ENCODE assay signal across 13 cellular contexts in the genomic region with DNA sequence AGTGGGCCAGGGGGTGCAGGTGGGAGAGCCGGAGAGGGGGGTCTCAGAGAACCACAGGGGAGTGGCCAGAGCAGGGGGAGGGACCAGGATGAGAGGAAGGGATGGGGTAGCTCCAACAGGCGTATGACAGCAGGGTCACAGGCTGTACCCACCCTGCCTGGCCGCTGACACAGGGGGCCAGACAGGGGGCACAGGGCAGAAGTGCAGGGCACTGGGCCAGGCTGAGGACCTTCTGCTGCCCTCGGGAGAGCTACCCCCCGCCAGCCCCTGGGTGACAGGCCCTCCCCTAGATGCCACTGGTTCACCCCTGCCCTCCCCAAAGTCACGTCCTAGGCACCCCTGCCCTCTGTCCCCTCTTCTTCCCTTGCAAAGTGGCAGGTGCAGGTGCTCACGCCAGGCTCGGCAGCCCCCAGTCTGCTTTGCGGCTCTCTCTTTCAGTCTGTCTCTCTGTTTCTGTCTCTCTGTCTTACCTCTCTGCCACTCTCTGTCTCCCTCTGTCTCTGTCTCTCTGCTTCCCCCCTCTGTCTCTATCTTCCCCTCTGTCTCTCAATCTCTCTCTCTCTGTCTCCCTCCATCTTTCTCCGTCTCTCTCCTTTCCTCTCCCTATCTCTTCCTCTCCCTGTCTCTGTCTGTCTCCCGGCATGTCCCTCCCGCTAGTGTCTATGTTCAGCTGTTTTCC. TPM values are rescaled to one million over a fixed set of nuclear protein-coding genes. Genes with fewer than 3 reads are reported as not detected.
A peak's percentile ranks its signal among the peaks of the same experiment; 100 is the strongest.
DNase-seq lines count a peak whose midpoint lies in the region; ATAC-seq and TF ChIP-seq lines count a peak whose summit lies in the region.
"Had no signal": no experiment of that assay in that cellular context is flagged by ENCODE, and none has a peak within 500 bp of the region (broad histone marks: within the 10 kb centered on the region; RNA-seq: fewer than 3 reads in every experiment).

No MANE protein-coding gene starts in this region.

- no peak overlapping the region for H3K4me3 Mint-ChIP-seq in activated naive CD8-positive, alpha-beta T cell treated with anti-CD3 and anti-CD28 coated beads for 36 hours
- no peak overlapping the region for H3K4me3 Mint-ChIP-seq in activated naive CD8-positive, alpha-beta T cell treated with anti-CD3 and anti-CD28 coated beads, Interleukin-2, amount 50 U/mL, for 24 hours
- H3K4me3 Mint-ChIP-seq in activated B cell treated with CpG ODN at 0.5 μM for 24 hours (no peak overlapping the region), WTC11 (no peak overlapping the region)

- DNase-seq in activated naive CD8-positive, alpha-beta T cell treated with anti-CD3 and anti-CD28 coated beads for 36 hours = peak; percentile 0
- no peak for DNase-seq in activated naive CD8-positive, alpha-beta T cell treated with anti-CD3 and anti-CD28 coated beads, Interleukin-2, amount 50 U/mL, for 24 hours
- peak; percentile 14 for DNase-seq in activated B cell treated with CpG ODN at 0.5 μM for 24 hours
- peak; percentile 24 for DNase-seq in lower lobe of right lung
- peak; percentile 2 for DNase-seq in stimulated activated naive CD8-positive, alpha-beta T cell treated with anti-CD3 and anti-CD28 coated beads, Interleukin-15, Interleukin-2, amounts not matched to agents 100 U/mL and 50 U/mL, for 24 hours
- DNase-seq in mesenchymal stem cell = no peak
- DNase-seq in WTC11 (ENCODE audit: low spot score) = no peak
- DNase-seq: NCI-H2227 treated with DMSO at 0.1 percent for 48 hours, occipital lobe had no signal

- H4K8ac ChIP-seq in mesenchymal stem cell (ENCODE audit: low read length) = no peak overlapping the region

- H2BK120ac ChIP-seq in mesenchymal stem cell (ENCODE audit: low read depth, low read length) = no peak overlapping the region

- ATAC-seq in activated naive CD8-positive, alpha-beta T cell treated with anti-CD3 and anti-CD28 coated beads, Interleukin-2, amount 50 U/mL, for 24 hours = no peak
- ATAC-seq in activated B cell treated with CpG ODN at 0.5 μM for 24 hours (ENCODE audit: low read depth) (no peak), lower lobe of right lung (no peak), WTC11 (no peak), HG03045 (IDR thresholded peaks at IDR 0.05; ENCODE audit: unreplicated experiment) (no peak)
- ATAC-seq in stimulated activated naive CD8-positive, alpha-beta T cell treated with anti-CD3 and anti-CD28 coated beads, Interleukin-15, Interleukin-2, amounts not matched to agents 100 U/mL and 50 U/mL, for 24 hours = no peak

- H3K36me3 Mint-ChIP-seq in activated naive CD8-positive, alpha-beta T cell treated with anti-CD3 and anti-CD28 coated beads for 36 hours = no peaks in the 10 kb centered on the region
- no peaks in the 10 kb centered on the region for H3K36me3 Mint-ChIP-seq in activated naive CD8-positive, alpha-beta T cell treated with anti-CD3 and anti-CD28 coated beads, Interleukin-2, amount 50 U/mL, for 24 hours (ENCODE audit: low read depth)
- H3K36me3 Mint-ChIP-seq in activated B cell treated with CpG ODN at 0.5 μM for 24 hours (ENCODE audit: low read depth) (no peaks in the 10 kb centered on the region), WTC11 (no peaks in the 10 kb centered on the region)

- TF ChIP-seq CTCF in activated B cell treated with CpG ODN at 0.5 μM for 24 hours (IDR thresholded peaks at IDR 0.05) (no peak), lower lobe of right lung (IDR thresholded peaks at IDR 0.05) (no peak), WTC11 (IDR thresholded peaks at IDR 0.05) (no peak)

- peaks cover 6% of the 10 kb centered on the region for H3K4me1 Mint-ChIP-seq in activated naive CD8-positive, alpha-beta T cell treated with anti-CD3 and anti-CD28 coated beads for 36 hours
- peaks cover 6% of the 10 kb centered on the region for H3K4me1 Mint-ChIP-seq in activated naive CD8-positive, alpha-beta T cell treated with anti-CD3 and anti-CD28 coated beads, Interleukin-2, amount 50 U/mL, for 24 hours
- H3K4me1 Mint-ChIP-seq in activated B cell treated with CpG ODN at 0.5 μM for 24 hours = no peaks in the 10 kb centered on the region
- peaks cover 3% of the 10 kb centered on the region; the same call in 1 of the 2 replicates for H3K4me1 Mint-ChIP-seq in WTC11

- no peak overlapping the region for H2BK12ac ChIP-seq in mesenchymal stem cell (ENCODE audit: low read length in 2 of 2)

- H3K18ac ChIP-seq in mesenchymal stem cell (ENCODE audit: low read depth in 1 of 2, low read length in 2 of 2) = no peak overlapping the region

- no peaks in the 10 kb centered on the region for H3K9me3 Mint-ChIP-seq in activated naive CD8-positive, alpha-beta T cell treated with anti-CD3 and anti-CD28 coated beads for 36 hours
- H3K9me3 Mint-ChIP-seq in activated naive CD8-positive, alpha-beta T cell treated with anti-CD3 and anti-CD28 coated beads, Interleukin-2, amount 50 U/mL, for 24 hours = no peaks in the 10 kb centered on the region
- no peaks in the 10 kb centered on the region for H3K9me3 Mint-ChIP-seq in activated B cell treated with CpG ODN at 0.5 μM for 24 hours
- H3K9me3 Mint-ChIP-seq in WTC11 = no peaks in the 10 kb centered on the region

- no peaks in the 10 kb centered on the region for H3K4me1 ChIP-seq in lower lobe of right lung
- peaks cover 47% of the 10 kb centered on the region for H3K4me1 ChIP-seq in mesenchymal stem cell (ENCODE audit: control insufficient read depth, insufficient read depth, low read depth, low read length)

- CTCF ChIA-PET in activated B cell treated with CpG ODN at 0.5 μM for 24 hours (lab: Charles Lee) (no interaction called here), WTC11 (lab: Charles Lee) (interaction anchor here (0.6 to 1.4 kb wide), 3 partner anchors 55 to 241 kb away, joined by 3 to 5 read pairs (median 3); no protein-coding TSS in a partner anchor)

- no peak overlapping the region for H2AFZ ChIP-seq in mesenchymal stem cell (ENCODE audit: low read depth, low read length)

- H3K27me3 ChIP-seq in lower lobe of right lung (ENCODE audit: low read depth) (no peaks in the 10 kb centered on the region), mesenchymal stem cell (ENCODE audit: control insufficient read depth in 1 of 2, insufficient read depth in 1 of 2, low read length in 2 of 2) (peaks cover 0 to 10% of the 10 kb centered on the region in 2 experiments)
- H3K27me3 ChIP-seq: cardiac muscle cell had no signal

- H3K27me3 Mint-ChIP-seq in activated naive CD8-positive, alpha-beta T cell treated with anti-CD3 and anti-CD28 coated beads for 36 hours = no peaks in the 10 kb centered on the region
- no peaks in the 10 kb centered on the region for H3K27me3 Mint-ChIP-seq in activated naive CD8-positive, alpha-beta T cell treated with anti-CD3 and anti-CD28 coated beads, Interleukin-2, amount 50 U/mL, for 24 hours
- no peaks in the 10 kb centered on the region for H3K27me3 Mint-ChIP-seq in activated B cell treated with CpG ODN at 0.5 μM for 24 hours
- no peaks in the 10 kb centered on the region for H3K27me3 Mint-ChIP-seq in WTC11 (ENCODE audit: low read depth)

- WGBS in mesenchymal stem cell = 82% methylated on average over 12 of the region's 12 CpGs

- no peak overlapping the region for H3K4me2 ChIP-seq in mesenchymal stem cell (ENCODE audit: low read length, poor library complexity, severe bottlenecking)

- H3K4ac ChIP-seq in mesenchymal stem cell (ENCODE audit: low read depth in 1 of 2, low read length in 2 of 2) = no peak overlapping the region

- no peak overlapping the region for H2BK5ac ChIP-seq in mesenchymal stem cell (ENCODE audit: low read depth, low read length, poor library complexity, severe bottlenecking)

- H3K14ac ChIP-seq in mesenchymal stem cell (ENCODE audit: low read length in 2 of 2) = no peak overlapping the region

- POLR2A ChIA-PET in activated B cell treated with CpG ODN at 0.5 μM for 24 hours (lab: Charles Lee) (no interaction called here), WTC11 (lab: Charles Lee) (no interaction called here)

- H3K4me3 ChIP-seq in lower lobe of right lung = no peak overlapping the region
- no peak overlapping the region for H3K4me3 ChIP-seq in mesenchymal stem cell (ENCODE audit: insufficient read depth in 1 of 2, low read depth in 1 of 2, low read length in 2 of 2)
- H3K4me3 ChIP-seq: cardiac muscle cell had no signal

- H3K23ac ChIP-seq in mesenchymal stem cell (ENCODE audit: low read length in 2 of 2) = no peak overlapping the region

- no peaks in the 10 kb centered on the region for H3K79me1 ChIP-seq in mesenchymal stem cell (replicated peaks; ENCODE audit: low read length, poor library complexity, severe bottlenecking)

- H3K36me3 ChIP-seq in lower lobe of right lung = no peaks in the 10 kb centered on the region
- no peaks in the 10 kb centered on the region for H3K36me3 ChIP-seq in mesenchymal stem cell (ENCODE audit: control insufficient read depth in 1 of 2, insufficient read depth in 2 of 2, low read depth in 1 of 2, low read length in 2 of 2)
- H3K36me3 ChIP-seq: cardiac muscle cell had no signal

- H4K91ac ChIP-seq in mesenchymal stem cell (ENCODE audit: low read length) = no peak overlapping the region

- no peak overlapping the region for H2BK15ac ChIP-seq in mesenchymal stem cell (ENCODE audit: low read depth, poor library complexity, severe bottlenecking)

- H2AK5ac ChIP-seq in mesenchymal stem cell (ENCODE audit: low read length, severe bottlenecking) = no peak overlapping the region

- no peak overlapping the region for H3K27ac Mint-ChIP-seq in activated naive CD8-positive, alpha-beta T cell treated with anti-CD3 and anti-CD28 coated beads for 36 hours
- H3K27ac Mint-ChIP-seq in activated naive CD8-positive, alpha-beta T cell treated with anti-CD3 and anti-CD28 coated beads, Interleukin-2, amount 50 U/mL, for 24 hours = no peak overlapping the region
- H3K27ac Mint-ChIP-seq in activated B cell treated with CpG ODN at 0.5 μM for 24 hours (no peak overlapping the region), WTC11 (no peak overlapping the region)

- no peak overlapping the region for H3K9ac ChIP-seq in mesenchymal stem cell (ENCODE audit: low read length)

- intact Hi-C loops in activated B cell treated with CpG ODN at 0.5 μM for 24 hours (cut with micrococcal nuclease) = no loop called here
- intact Hi-C loops in lower lobe of right lung (cut with DNase I) = no loop called here

- no peaks in the 10 kb centered on the region for H3K9me3 ChIP-seq in lower lobe of right lung
- H3K9me3 ChIP-seq in mesenchymal stem cell (ENCODE audit: control insufficient read depth, low read length) = no peaks in the 10 kb centered on the region

- H3K27ac ChIP-seq in lower lobe of right lung (no peak overlapping the region), mesenchymal stem cell (ENCODE audit: low read length, poor library complexity, severe bottlenecking) (no peak overlapping the region)
- H3K27ac ChIP-seq: cardiac muscle cell, epithelial cell of prostate had no signal

RNA-seq across cellular contexts. Expression of a gene that starts 48.5 kb away (rescaled TPM):
- total RNA-seq in activated naive CD8-positive, alpha-beta T cell treated with anti-CD3 and anti-CD28 coated beads for 36 hours = not detected
- total RNA-seq in activated B cell treated with CpG ODN at 0.5 μM for 24 hours (0.05 TPM in 1 of 2 replicates, not detected in the other), lower lobe of right lung (7.0 TPM), WTC11 (2021) (1.1 to 1.5 TPM (median 1.3 TPM) in 3 replicates)
- polyA plus RNA-seq in mesenchymal stem cell (2013, experiment 1 of 2) = 0.12 TPM
- polyA plus RNA-seq in mesenchymal stem cell (2013, experiment 2 of 2) = 0.12 TPM
- total RNA-seq: OCI-LY7 had no signal
- polyA plus RNA-seq: cardiac muscle cell had no signal

Comparison
In these comparisons a context has a peak if more than half of its experiments do, and no peak if none do; other contexts are left out.
1. DNase-seq: peak in activated naive CD8-positive, alpha-beta T cell treated with anti-CD3 and anti-CD28 coated beads for 36 hours (single experiment), activated B cell treated with CpG ODN at 0.5 μM for 24 hours (single experiment), lower lobe of right lung (single experiment) and stimulated activated naive CD8-positive, alpha-beta T cell treated with anti-CD3 and anti-CD28 coated beads, Interleukin-15, Interleukin-2, amounts not matched to agents 100 U/mL and 50 U/mL, for 24 hours (single experiment); none in activated naive CD8-positive, alpha-beta T cell treated with anti-CD3 and anti-CD28 coated beads, Interleukin-2, amount 50 U/mL, for 24 hours (single experiment), mesenchymal stem cell (single experiment) and WTC11 (single experiment).